Comparison of ENCODE assay signal across 1 cellular context in genomic region chr17:46894476-46895151, GRCh38.
TF ChIP-seq lines count a peak whose summit lies in the region.

No MANE protein-coding gene starts in this region.

TF ChIP-seq in HepG2, 621 proteins besides CTCF, POLR2A, EP300 and RAD21 (continued from another document):
- TF ChIP-seq, protein P1, sequence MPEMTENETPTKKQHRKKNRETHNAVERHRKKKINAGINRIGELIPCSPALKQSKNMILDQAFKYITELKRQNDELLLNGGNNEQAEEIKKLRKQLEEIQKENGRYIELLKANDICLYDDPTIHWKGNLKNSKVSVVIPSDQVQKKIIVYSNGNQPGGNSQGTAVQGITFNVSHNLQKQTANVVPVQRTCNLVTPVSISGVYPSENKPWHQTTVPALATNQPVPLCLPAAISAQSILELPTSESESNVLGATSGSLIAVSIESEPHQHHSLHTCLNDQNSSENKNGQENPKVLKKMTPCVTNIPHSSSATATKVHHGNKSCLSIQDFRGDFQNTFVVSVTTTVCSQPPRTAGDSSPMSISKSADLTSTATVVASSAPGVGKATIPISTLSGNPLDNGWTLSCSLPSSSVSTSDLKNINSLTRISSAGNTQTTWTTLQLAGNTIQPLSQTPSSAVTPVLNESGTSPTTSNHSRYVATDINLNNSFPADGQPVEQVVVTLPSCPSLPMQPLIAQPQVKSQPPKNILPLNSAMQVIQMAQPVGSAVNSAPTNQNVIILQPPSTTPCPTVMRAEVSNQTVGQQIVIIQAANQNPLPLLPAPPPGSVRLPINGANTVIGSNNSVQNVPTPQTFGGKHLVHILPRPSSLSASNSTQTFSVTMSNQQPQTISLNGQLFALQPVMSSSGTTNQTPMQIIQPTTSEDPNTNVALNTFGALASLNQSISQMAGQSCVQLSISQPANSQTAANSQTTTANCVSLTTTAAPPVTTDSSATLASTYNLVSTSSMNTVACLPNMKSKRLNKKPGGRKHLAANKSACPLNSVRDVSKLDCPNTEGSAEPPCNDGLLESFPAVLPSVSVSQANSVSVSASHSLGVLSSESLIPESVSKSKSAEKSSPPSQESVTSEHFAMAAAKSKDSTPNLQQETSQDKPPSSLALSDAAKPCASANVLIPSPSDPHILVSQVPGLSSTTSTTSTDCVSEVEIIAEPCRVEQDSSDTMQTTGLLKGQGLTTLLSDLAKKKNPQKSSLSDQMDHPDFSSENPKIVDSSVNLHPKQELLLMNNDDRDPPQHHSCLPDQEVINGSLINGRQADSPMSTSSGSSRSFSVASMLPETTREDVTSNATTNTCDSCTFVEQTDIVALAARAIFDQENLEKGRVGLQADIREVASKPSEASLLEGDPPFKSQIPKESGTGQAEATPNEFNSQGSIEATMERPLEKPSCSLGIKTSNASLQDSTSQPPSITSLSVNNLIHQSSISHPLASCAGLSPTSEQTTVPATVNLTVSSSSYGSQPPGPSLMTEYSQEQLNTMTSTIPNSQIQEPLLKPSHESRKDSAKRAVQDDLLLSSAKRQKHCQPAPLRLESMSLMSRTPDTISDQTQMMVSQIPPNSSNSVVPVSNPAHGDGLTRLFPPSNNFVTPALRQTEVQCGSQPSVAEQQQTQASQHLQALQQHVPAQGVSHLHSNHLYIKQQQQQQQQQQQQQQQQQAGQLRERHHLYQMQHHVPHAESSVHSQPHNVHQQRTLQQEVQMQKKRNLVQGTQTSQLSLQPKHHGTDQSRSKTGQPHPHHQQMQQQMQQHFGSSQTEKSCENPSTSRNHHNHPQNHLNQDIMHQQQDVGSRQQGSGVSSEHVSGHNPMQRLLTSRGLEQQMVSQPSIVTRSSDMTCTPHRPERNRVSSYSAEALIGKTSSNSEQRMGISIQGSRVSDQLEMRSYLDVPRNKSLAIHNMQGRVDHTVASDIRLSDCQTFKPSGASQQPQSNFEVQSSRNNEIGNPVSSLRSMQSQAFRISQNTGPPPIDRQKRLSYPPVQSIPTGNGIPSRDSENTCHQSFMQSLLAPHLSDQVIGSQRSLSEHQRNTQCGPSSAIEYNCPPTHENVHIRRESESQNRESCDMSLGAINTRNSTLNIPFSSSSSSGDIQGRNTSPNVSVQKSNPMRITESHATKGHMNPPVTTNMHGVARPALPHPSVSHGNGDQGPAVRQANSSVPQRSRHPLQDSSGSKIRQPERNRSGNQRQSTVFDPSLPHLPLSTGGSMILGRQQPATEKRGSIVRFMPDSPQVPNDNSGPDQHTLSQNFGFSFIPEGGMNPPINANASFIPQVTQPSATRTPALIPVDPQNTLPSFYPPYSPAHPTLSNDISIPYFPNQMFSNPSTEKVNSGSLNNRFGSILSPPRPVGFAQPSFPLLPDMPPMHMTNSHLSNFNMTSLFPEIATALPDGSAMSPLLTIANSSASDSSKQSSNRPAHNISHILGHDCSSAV (CRISPR knock-in tag; IDR thresholded peaks at IDR 0.05; ENCODE audit: borderline replicate concordance) = no peak
- TF ChIP-seq, protein P2, sequence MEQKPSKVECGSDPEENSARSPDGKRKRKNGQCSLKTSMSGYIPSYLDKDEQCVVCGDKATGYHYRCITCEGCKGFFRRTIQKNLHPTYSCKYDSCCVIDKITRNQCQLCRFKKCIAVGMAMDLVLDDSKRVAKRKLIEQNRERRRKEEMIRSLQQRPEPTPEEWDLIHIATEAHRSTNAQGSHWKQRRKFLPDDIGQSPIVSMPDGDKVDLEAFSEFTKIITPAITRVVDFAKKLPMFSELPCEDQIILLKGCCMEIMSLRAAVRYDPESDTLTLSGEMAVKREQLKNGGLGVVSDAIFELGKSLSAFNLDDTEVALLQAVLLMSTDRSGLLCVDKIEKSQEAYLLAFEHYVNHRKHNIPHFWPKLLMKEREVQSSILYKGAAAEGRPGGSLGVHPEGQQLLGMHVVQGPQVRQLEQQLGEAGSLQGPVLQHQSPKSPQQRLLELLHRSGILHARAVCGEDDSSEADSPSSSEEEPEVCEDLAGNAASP (CRISPR knock-in tag; IDR thresholded peaks at IDR 0.05; ENCODE audit: borderline replicate concordance) = no peak
- TF ChIP-seq ZC3H13 (CRISPR knock-in tag; IDR thresholded peaks at IDR 0.05) (no peak), RFXANK (CRISPR knock-in tag; IDR thresholded peaks at IDR 0.05) (no peak), MEIS1 (CRISPR knock-in tag; IDR thresholded peaks at IDR 0.05; ENCODE audit: borderline replicate concordance) (no peak), ZHX1 (CRISPR knock-in tag; IDR thresholded peaks at IDR 0.05; ENCODE audit: low read depth) (no peak), ZNF710 (CRISPR knock-in tag; IDR thresholded peaks at IDR 0.05; ENCODE audit: borderline replicate concordance) (no peak), RXRA (CRISPR knock-in tag; IDR thresholded peaks at IDR 0.05) (no peak), ZBTB8A (CRISPR knock-in tag; IDR thresholded peaks at IDR 0.05; ENCODE audit: borderline replicate concordance, low read depth) (no peak), ZNF788 (CRISPR knock-in tag; IDR thresholded peaks at IDR 0.05; ENCODE audit: borderline replicate concordance) (peak; percentile 41; the same call in 1 of the 2 replicates), DR1 (CRISPR knock-in tag; IDR thresholded peaks at IDR 0.05) (0 out of 2 replicates have a peak, but pooled peaks have one; percentile 20), ZNF570 (CRISPR knock-in tag; IDR thresholded peaks at IDR 0.05; ENCODE audit: borderline replicate concordance) (no peak), RBM39 (IDR thresholded peaks at IDR 0.05; ENCODE audit: low read depth, low read length, poor library complexity, severe bottlenecking) (no peak), HNRNPK (IDR thresholded peaks at IDR 0.05; ENCODE audit: low read depth, low read length, poor library complexity, severe bottlenecking) (no peak), ATF1 (CRISPR knock-in tag; IDR thresholded peaks at IDR 0.05) (no peak), SIX1 (CRISPR knock-in tag; IDR thresholded peaks at IDR 0.05; ENCODE audit: borderline replicate concordance) (no peak), MIER2 (CRISPR knock-in tag; IDR thresholded peaks at IDR 0.05) (no peak), ZNF672 (CRISPR knock-in tag; IDR thresholded peaks at IDR 0.05) (no peak), HES4 (CRISPR knock-in tag; IDR thresholded peaks at IDR 0.05; ENCODE audit: borderline replicate concordance) (no peak), EHMT2 (IDR thresholded peaks at IDR 0.05; ENCODE audit: borderline replicate concordance, low read depth, low read length) (no peak), HOXA7 (CRISPR knock-in tag; IDR thresholded peaks at IDR 0.05) (no peak), TGIF2 (CRISPR knock-in tag; IDR thresholded peaks at IDR 0.05) (0 out of 2 replicates have a peak, but pooled peaks have one; percentile 28), ZNF335 (CRISPR knock-in tag; IDR thresholded peaks at IDR 0.05) (0 out of 2 replicates have a peak, but pooled peaks have one; percentile 8)
- TF ChIP-seq, protein P3, sequence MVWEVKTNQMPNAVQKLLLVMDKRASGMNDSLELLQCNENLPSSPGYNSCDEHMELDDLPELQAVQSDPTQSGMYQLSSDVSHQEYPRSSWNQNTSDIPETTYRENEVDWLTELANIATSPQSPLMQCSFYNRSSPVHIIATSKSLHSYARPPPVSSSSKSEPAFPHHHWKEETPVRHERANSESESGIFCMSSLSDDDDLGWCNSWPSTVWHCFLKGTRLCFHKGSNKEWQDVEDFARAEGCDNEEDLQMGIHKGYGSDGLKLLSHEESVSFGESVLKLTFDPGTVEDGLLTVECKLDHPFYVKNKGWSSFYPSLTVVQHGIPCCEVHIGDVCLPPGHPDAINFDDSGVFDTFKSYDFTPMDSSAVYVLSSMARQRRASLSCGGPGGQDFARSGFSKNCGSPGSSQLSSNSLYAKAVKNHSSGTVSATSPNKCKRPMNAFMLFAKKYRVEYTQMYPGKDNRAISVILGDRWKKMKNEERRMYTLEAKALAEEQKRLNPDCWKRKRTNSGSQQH (CRISPR knock-in tag; IDR thresholded peaks at IDR 0.05; ENCODE audit: low read depth) = 0 out of 2 replicates have a peak, but pooled peaks have one; percentile 25
- TF ChIP-seq, protein P4, sequence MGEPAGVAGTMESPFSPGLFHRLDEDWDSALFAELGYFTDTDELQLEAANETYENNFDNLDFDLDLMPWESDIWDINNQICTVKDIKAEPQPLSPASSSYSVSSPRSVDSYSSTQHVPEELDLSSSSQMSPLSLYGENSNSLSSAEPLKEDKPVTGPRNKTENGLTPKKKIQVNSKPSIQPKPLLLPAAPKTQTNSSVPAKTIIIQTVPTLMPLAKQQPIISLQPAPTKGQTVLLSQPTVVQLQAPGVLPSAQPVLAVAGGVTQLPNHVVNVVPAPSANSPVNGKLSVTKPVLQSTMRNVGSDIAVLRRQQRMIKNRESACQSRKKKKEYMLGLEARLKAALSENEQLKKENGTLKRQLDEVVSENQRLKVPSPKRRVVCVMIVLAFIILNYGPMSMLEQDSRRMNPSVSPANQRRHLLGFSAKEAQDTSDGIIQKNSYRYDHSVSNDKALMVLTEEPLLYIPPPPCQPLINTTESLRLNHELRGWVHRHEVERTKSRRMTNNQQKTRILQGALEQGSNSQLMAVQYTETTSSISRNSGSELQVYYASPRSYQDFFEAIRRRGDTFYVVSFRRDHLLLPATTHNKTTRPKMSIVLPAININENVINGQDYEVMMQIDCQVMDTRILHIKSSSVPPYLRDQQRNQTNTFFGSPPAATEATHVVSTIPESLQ (CRISPR knock-in tag; conservative IDR thresholded peaks at IDR 0.05) = no peak
- TF ChIP-seq, protein P5, sequence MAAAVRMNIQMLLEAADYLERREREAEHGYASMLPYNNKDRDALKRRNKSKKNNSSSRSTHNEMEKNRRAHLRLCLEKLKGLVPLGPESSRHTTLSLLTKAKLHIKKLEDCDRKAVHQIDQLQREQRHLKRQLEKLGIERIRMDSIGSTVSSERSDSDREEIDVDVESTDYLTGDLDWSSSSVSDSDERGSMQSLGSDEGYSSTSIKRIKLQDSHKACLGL (CRISPR knock-in tag; IDR thresholded peaks at IDR 0.05) = no peak
TF ChIP-seq in HepG2: peak in this region for 17.
